ENCODE assay signal across 20 cellular contexts in genomic region chr3:173652093-173652492, GRCh38.
"Had no signal": no experiment of that assay in that cellular context is flagged by ENCODE, and none has a peak within 500 bp of the region (broad histone marks: within the 10 kb centered on the region; RNA-seq: fewer than 3 reads in every experiment).

No MANE protein-coding gene starts in this region.

- DNase-seq: dorsolateral prefrontal cortex; effector memory CD4-positive, alpha-beta T cell; heart left ventricle; hippocampal formation; kidney glomerular epithelial cell; naive thymus-derived CD4-positive, alpha-beta T cell; nephron progenitor cell; right lobe of liver; stimulated activated CD4-positive, alpha-beta T cell treated with anti-CD3 and anti-CD28 coated beads, Interleukin-15, amount 100 ng/mL, for 24 hours; stimulated activated CD4-positive, alpha-beta T cell treated with anti-CD3 and anti-CD28 coated beads, Interleukin-1b, Interleukin-23, amount 100 ng/mL, for 48 hours; stimulated activated CD4-positive, alpha-beta T cell treated with anti-CD3 and anti-CD28 coated beads, Interleukin-4, amount 100 ng/mL, for 4 hours; stimulated activated naive B cell treated with anti-CD40 and anti-IgM and Interleukin-4, amounts not matched to agents 10 μg/mL and 1 μg/mL and 100 μg/mL, for 72 hours; stimulated activated naive CD8-positive, alpha-beta T cell treated with anti-CD3 and anti-CD28 coated beads, Interleukin-15, amount 100 ng/mL, for 72 hours; substantia nigra; transverse colon had no signal

- ATAC-seq: esophagus mucosa; heart left ventricle; naive thymus-derived CD4-positive, alpha-beta T cell; right lobe of liver; stimulated activated naive B cell treated with anti-CD40 and anti-IgM and Interleukin-4, amounts not matched to agents 10 μg/mL and 1 μg/mL and 100 μg/mL, for 72 hours; stimulated activated naive CD8-positive, alpha-beta T cell treated with anti-CD3 and anti-CD28 coated beads, Interleukin-15, amount 100 ng/mL, for 72 hours had no signal

- H3K27me3 ChIP-seq: dorsolateral prefrontal cortex, heart left ventricle, right lobe of liver, transverse colon had no signal

- H3K9me3 ChIP-seq: prostate gland, right lobe of liver, thoracic aorta, transverse colon had no signal

- H3K4me1 ChIP-seq: heart left ventricle, parathyroid adenoma, prostate gland, right lobe of liver, transverse colon had no signal

- H3K9ac ChIP-seq: parathyroid adenoma had no signal

- H2AFZ ChIP-seq: parathyroid adenoma had no signal

- H3K36me3 ChIP-seq: heart left ventricle, prostate gland, right lobe of liver, thoracic aorta, transverse colon had no signal

- H3K4me3 ChIP-seq: coronary artery, dorsolateral prefrontal cortex, heart left ventricle, prostate gland, right lobe of liver, thoracic aorta, transverse colon had no signal

- H3K27ac ChIP-seq: coronary artery, dorsolateral prefrontal cortex, heart left ventricle, parathyroid adenoma, prostate gland, right lobe of liver, thoracic aorta, transverse colon had no signal
